39 cellular contexts compared by ENCODE assay signal in genomic region chr2:167771628-167772027, GRCh38.
"Had no signal": no experiment of that assay in that cellular context is flagged by ENCODE, and none has a peak within 500 bp of the region (broad histone marks: within the 10 kb centered on the region; RNA-seq: fewer than 3 reads in every experiment).

No MANE protein-coding gene starts in this region.

- H3K4me1 ChIP-seq: adrenal gland, ascending aorta, body of pancreas, breast epithelium had no signal

- H3K36me3 Mint-ChIP-seq: activated naive CD4-positive, alpha-beta T cell treated with anti-CD3 and anti-CD28 coated beads, Interleukin-2, amount 10 ng/mL, durations not matched to agents 7 days and 5 days; activated naive CD4-positive, alpha-beta T cell treated with anti-CD3 and anti-CD28 coated beads, Interleukin-2, amount 50 U/mL, for 24 hours; activated naive CD4-positive, alpha-beta T cell treated with anti-CD3 and anti-CD28 coated beads, Interleukin-2, amount 50 U/mL, for 72 hours; activated naive CD8-positive, alpha-beta T cell; activated naive CD8-positive, alpha-beta T cell treated with anti-CD3 and anti-CD28 coated beads for 36 hours; activated naive CD8-positive, alpha-beta T cell treated with anti-CD3 and anti-CD28 coated beads, Interleukin-2, amount 10 ng/mL, durations not matched to agents 7 days and 5 days; brain had no signal

- H3K36me3 ChIP-seq: adrenal gland, ascending aorta, brain microvascular endothelial cell, breast epithelium, cardiac muscle cell had no signal

- ATAC-seq: activated naive CD4-positive, alpha-beta T cell treated with anti-CD3 and anti-CD28 coated beads, Interleukin-2, amount 50 U/mL, for 72 hours; activated naive CD8-positive, alpha-beta T cell treated with anti-CD3 and anti-CD28 coated beads, Interleukin-2, amount 50 U/mL, for 24 hours; activated T-cell treated with anti-CD3 and anti-CD28 coated beads, Interleukin-2, amount 50 U/mL, for 4 hours; activated T-cell treated with anti-CD3 and anti-CD28 coated beads, Interleukin-2, amount 50 U/mL, for 72 hours; activated T-helper 17 cell treated with anti-CD3 and anti-CD28 coated beads, Interleukin-2, amount 50 U/mL, for 72 hours; body of pancreas had no signal

- H3K27me3 ChIP-seq: adrenal gland, ascending aorta, body of pancreas, brain microvascular endothelial cell, breast epithelium, cardiac muscle cell had no signal

- H3K27ac Mint-ChIP-seq: activated naive CD4-positive, alpha-beta T cell treated with anti-CD3 and anti-CD28 coated beads for 36 hours; activated naive CD4-positive, alpha-beta T cell treated with anti-CD3 and anti-CD28 coated beads, Interleukin-2, amount 10 ng/mL, durations not matched to agents 7 days and 5 days; activated naive CD4-positive, alpha-beta T cell treated with anti-CD3 and anti-CD28 coated beads, Interleukin-2, amount 50 U/mL, for 24 hours; activated naive CD4-positive, alpha-beta T cell treated with anti-CD3 and anti-CD28 coated beads, Interleukin-2, amount 50 U/mL, for 72 hours; activated naive CD8-positive, alpha-beta T cell; activated naive CD8-positive, alpha-beta T cell treated with anti-CD3 and anti-CD28 coated beads for 36 hours; activated naive CD8-positive, alpha-beta T cell treated with anti-CD3 and anti-CD28 coated beads, Interleukin-2, amount 10 ng/mL, durations not matched to agents 7 days and 5 days; activated naive CD8-positive, alpha-beta T cell treated with anti-CD3 and anti-CD28 coated beads, Interleukin-2, amount 50 U/mL, for 24 hours; activated T-cell treated with anti-CD3 and anti-CD28 coated beads, Interleukin-2, amount 50 U/mL, for 24 hours; activated T-cell treated with anti-CD3 and anti-CD28 coated beads, Interleukin-2, amount 50 U/mL, for 72 hours; activated T-helper 1 cell treated with anti-CD3 and anti-CD28 coated beads, Interleukin-12 subunit alpha, Interleukin-12 subunit beta, Interleukin-2, Interleukin-4 antibody, amounts not matched to agents 30 ng/mL and 10 ng/mL and 1 ng/mL, durations not matched to agents 14 hours and 24 hours and 36 hours; activated T-helper 17 cell treated with anti-CD3 and anti-CD28 coated beads, Interleukin-2, amount 50 U/mL, for 72 hours; activated T-helper 2 cell treated with anti-CD3 and anti-CD28 coated beads, Interferon-gamma antibody, Interleukin-2, Interleukin-4, amounts not matched to agents 10 μg/mL and 5 μg/mL and 100 μg/mL, durations not matched to agents 14 hours and 24 hours and 36 hours; brain had no signal

- FAIRE-seq: astrocyte, bronchial epithelial cell had no signal

- H3K9me3 ChIP-seq: adrenal gland, body of pancreas, breast epithelium had no signal

- H3K4me3 Mint-ChIP-seq: activated naive CD4-positive, alpha-beta T cell treated with anti-CD3 and anti-CD28 coated beads for 36 hours; activated naive CD4-positive, alpha-beta T cell treated with anti-CD3 and anti-CD28 coated beads, Interleukin-2, amount 10 ng/mL, durations not matched to agents 7 days and 5 days; activated naive CD4-positive, alpha-beta T cell treated with anti-CD3 and anti-CD28 coated beads, Interleukin-2, amount 50 U/mL, for 24 hours; activated naive CD8-positive, alpha-beta T cell; activated naive CD8-positive, alpha-beta T cell treated with anti-CD3 and anti-CD28 coated beads for 36 hours; activated naive CD8-positive, alpha-beta T cell treated with anti-CD3 and anti-CD28 coated beads, Interleukin-2, amount 10 ng/mL, durations not matched to agents 7 days and 5 days; activated naive CD8-positive, alpha-beta T cell treated with anti-CD3 and anti-CD28 coated beads, Interleukin-2, amount 50 U/mL, for 24 hours; activated T-cell treated with anti-CD3 and anti-CD28 coated beads, Interleukin-2, amount 50 U/mL, for 24 hours; activated T-cell treated with anti-CD3 and anti-CD28 coated beads, Interleukin-2, amount 50 U/mL, for 4 hours; activated T-cell treated with anti-CD3 and anti-CD28 coated beads, Interleukin-2, amount 50 U/mL, for 72 hours; activated T-helper 1 cell treated with anti-CD3 and anti-CD28 coated beads, Interleukin-12 subunit alpha, Interleukin-12 subunit beta, Interleukin-2, Interleukin-4 antibody, amounts not matched to agents 30 ng/mL and 10 ng/mL and 1 ng/mL, durations not matched to agents 14 hours and 24 hours and 36 hours; activated T-helper 17 cell treated with anti-CD3 and anti-CD28 coated beads, Interleukin-2, amount 50 U/mL, for 72 hours; brain; central memory CD8-positive, alpha-beta T cell had no signal

- DNase-seq: activated effector memory CD4-positive, alpha-beta T cell treated with anti-CD3 and anti-CD28 coated beads, Interleukin-2, amount 50 U/mL, for 16 hours; activated effector memory CD4-positive, alpha-beta T cell treated with Interleukin-2 at 50 U/mL for 16 hours; activated gamma-delta T cell; activated gamma-delta T cell treated with Interleukin-2 at 50 U/mL for 16 hours; activated naive CD4-positive, alpha-beta T cell; activated naive CD4-positive, alpha-beta T cell treated with anti-CD3 and anti-CD28 coated beads for 36 hours; activated naive CD4-positive, alpha-beta T cell treated with anti-CD3 and anti-CD28 coated beads, Interleukin-2, amount 10 ng/mL, durations not matched to agents 7 days and 5 days; activated naive CD4-positive, alpha-beta T cell treated with anti-CD3 and anti-CD28 coated beads, Interleukin-2, amount 50 U/mL, for 16 hours; activated naive CD4-positive, alpha-beta T cell treated with Interleukin-2 at 50 U/mL for 16 hours; activated naive CD8-positive, alpha-beta T cell treated with anti-CD3 and anti-CD28 coated beads for 36 hours; activated naive CD8-positive, alpha-beta T cell treated with anti-CD3 and anti-CD28 coated beads, Interleukin-2, amount 10 ng/mL, durations not matched to agents 7 days and 5 days; activated naive CD8-positive, alpha-beta T cell treated with anti-CD3 and anti-CD28 coated beads, Interleukin-2, amount 50 U/mL, for 24 hours; activated T-cell treated with anti-CD3 and anti-CD28 coated beads, Interleukin-2, amount 50 U/mL, for 24 hours; activated T-cell treated with anti-CD3 and anti-CD28 coated beads, Interleukin-2, amount 50 U/mL, for 4 hours; activated T-cell treated with anti-CD3 and anti-CD28 coated beads, Interleukin-2, amount 50 U/mL, for 48 hours; activated T-cell treated with anti-CD3 and anti-CD28 coated beads, Interleukin-2, amount 50 U/mL, for 72 hours; adrenal gland; amniotic stem cell; amygdala; anterior cingulate cortex; aorta; body of pancreas; brain microvascular endothelial cell; caudate nucleus; central memory CD4-positive, alpha-beta T cell; cerebellar nuclear complex had no signal

- H3K27me3 Mint-ChIP-seq: activated naive CD4-positive, alpha-beta T cell treated with anti-CD3 and anti-CD28 coated beads, Interleukin-2, amount 10 ng/mL, durations not matched to agents 7 days and 5 days; activated naive CD4-positive, alpha-beta T cell treated with anti-CD3 and anti-CD28 coated beads, Interleukin-2, amount 50 U/mL, for 24 hours; activated naive CD8-positive, alpha-beta T cell; activated naive CD8-positive, alpha-beta T cell treated with anti-CD3 and anti-CD28 coated beads for 36 hours; activated naive CD8-positive, alpha-beta T cell treated with anti-CD3 and anti-CD28 coated beads, Interleukin-2, amount 50 U/mL, for 24 hours; activated T-cell treated with anti-CD3 and anti-CD28 coated beads, Interleukin-2, amount 50 U/mL, for 24 hours; activated T-helper 17 cell treated with anti-CD3 and anti-CD28 coated beads, Interleukin-2, amount 50 U/mL, for 72 hours; brain; central memory CD8-positive, alpha-beta T cell had no signal

- H3K4me3 ChIP-seq: adrenal gland, ascending aorta, body of pancreas, breast epithelium, cardiac muscle cell had no signal

- H3K4me1 Mint-ChIP-seq: activated naive CD4-positive, alpha-beta T cell treated with anti-CD3 and anti-CD28 coated beads, Interleukin-2, amount 10 ng/mL, durations not matched to agents 7 days and 5 days; activated naive CD4-positive, alpha-beta T cell treated with anti-CD3 and anti-CD28 coated beads, Interleukin-2, amount 50 U/mL, for 24 hours; activated naive CD8-positive, alpha-beta T cell treated with anti-CD3 and anti-CD28 coated beads for 36 hours; activated naive CD8-positive, alpha-beta T cell treated with anti-CD3 and anti-CD28 coated beads, Interleukin-2, amount 10 ng/mL, durations not matched to agents 7 days and 5 days; activated naive CD8-positive, alpha-beta T cell treated with anti-CD3 and anti-CD28 coated beads, Interleukin-2, amount 50 U/mL, for 24 hours; activated T-helper 17 cell treated with anti-CD3 and anti-CD28 coated beads, Interleukin-2, amount 50 U/mL, for 72 hours; brain; central memory CD8-positive, alpha-beta T cell had no signal

- H3K9me3 Mint-ChIP-seq: activated naive CD4-positive, alpha-beta T cell treated with anti-CD3 and anti-CD28 coated beads for 36 hours; activated naive CD4-positive, alpha-beta T cell treated with anti-CD3 and anti-CD28 coated beads, Interleukin-2, amount 10 ng/mL, durations not matched to agents 7 days and 5 days; activated naive CD4-positive, alpha-beta T cell treated with anti-CD3 and anti-CD28 coated beads, Interleukin-2, amount 50 U/mL, for 24 hours; activated naive CD4-positive, alpha-beta T cell treated with anti-CD3 and anti-CD28 coated beads, Interleukin-2, amount 50 U/mL, for 72 hours; activated naive CD8-positive, alpha-beta T cell treated with anti-CD3 and anti-CD28 coated beads for 36 hours; activated naive CD8-positive, alpha-beta T cell treated with anti-CD3 and anti-CD28 coated beads, Interleukin-2, amount 10 ng/mL, durations not matched to agents 7 days and 5 days; activated naive CD8-positive, alpha-beta T cell treated with anti-CD3 and anti-CD28 coated beads, Interleukin-2, amount 50 U/mL, for 24 hours; activated T-cell treated with anti-CD3 and anti-CD28 coated beads, Interleukin-2, amount 50 U/mL, for 24 hours; activated T-cell treated with anti-CD3 and anti-CD28 coated beads, Interleukin-2, amount 50 U/mL, for 4 hours; activated T-cell treated with anti-CD3 and anti-CD28 coated beads, Interleukin-2, amount 50 U/mL, for 72 hours; activated T-helper 1 cell treated with anti-CD3 and anti-CD28 coated beads, Interleukin-12 subunit alpha, Interleukin-12 subunit beta, Interleukin-2, Interleukin-4 antibody, amounts not matched to agents 30 ng/mL and 10 ng/mL and 1 ng/mL, durations not matched to agents 14 hours and 24 hours and 36 hours; activated T-helper 17 cell treated with anti-CD3 and anti-CD28 coated beads, Interleukin-2, amount 50 U/mL, for 72 hours; activated T-helper 2 cell treated with anti-CD3 and anti-CD28 coated beads, Interferon-gamma antibody, Interleukin-2, Interleukin-4, amounts not matched to agents 10 μg/mL and 5 μg/mL and 100 μg/mL, durations not matched to agents 14 hours and 24 hours and 36 hours; central memory CD8-positive, alpha-beta T cell had no signal

- H3K27ac ChIP-seq: adrenal gland, ascending aorta, body of pancreas, brain microvascular endothelial cell, breast epithelium, cardiac muscle cell had no signal
